In the genomic region with DNA sequence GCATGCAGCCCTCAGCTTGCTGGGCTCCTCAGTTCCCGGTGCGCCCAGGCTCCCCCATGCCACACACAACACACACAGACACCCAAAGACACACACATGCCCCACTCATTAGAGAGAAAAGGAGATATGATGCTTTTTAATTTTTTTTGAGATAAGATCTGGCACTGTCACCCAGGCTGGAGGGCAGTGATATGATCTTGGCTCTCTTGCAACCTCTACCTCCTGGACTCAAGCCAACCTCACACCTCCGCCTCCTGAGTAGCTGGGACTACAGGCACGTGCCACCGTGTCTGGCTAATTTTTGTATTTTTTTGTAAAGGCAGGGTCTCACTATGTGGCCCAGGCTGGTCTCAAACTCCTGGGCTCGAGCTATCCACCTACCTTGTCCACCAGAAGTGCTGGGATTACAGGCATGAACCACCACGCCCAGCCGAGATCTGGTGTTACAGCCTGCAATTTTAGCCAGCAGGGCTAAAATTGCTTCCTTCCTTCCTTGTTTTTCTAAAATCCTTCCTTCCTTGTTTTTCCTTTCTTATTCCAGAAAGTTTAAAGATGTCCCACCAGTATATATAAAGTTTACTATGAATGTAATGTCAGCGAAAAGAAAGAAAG, we compare ENCODE assay signal across 14 cellular contexts.
DNase-seq lines count a peak whose midpoint lies in the region; ATAC-seq and TF ChIP-seq lines count a peak whose summit lies in the region.
"Had no signal": no experiment of that assay in that cellular context is flagged by ENCODE, and none has a peak within 500 bp of the region (broad histone marks: within the 10 kb centered on the region; RNA-seq: fewer than 3 reads in every experiment).

No MANE protein-coding gene starts in this region.

- peaks cover 33 to 44% of the 10 kb centered on the region in 2 experiments for H3K4me1 ChIP-seq in SK-N-SH (ENCODE audit: control insufficient read depth in 1 of 2, insufficient read depth in 2 of 2, low read depth in 1 of 2, low read length in 1 of 2)

- 82% methylated on average over 9 of the region's 9 CpGs for WGBS in SK-N-SH (ENCODE audit: low lambda C conversion rate)

- TF ChIP-seq CTCF in SK-N-SH (IDR thresholded peaks at IDR 0.05) = no peak
- TF ChIP-seq CTCF in osteocyte (IDR thresholded peaks at IDR 0.05) = no peak
- TF ChIP-seq CTCF in WTC11 (IDR thresholded peaks at IDR 0.05) = no peak

- H3K9me2 ChIP-seq in SK-N-SH = no peaks in the 10 kb centered on the region

- intact Hi-C loops in posterior vena cava (cut with DNase I) = no loop called here

- POLR2A ChIA-PET in SK-N-SH (lab: Yijun Ruan, JAX) (no interaction called here), WTC11 (lab: Charles Lee) (no interaction called here)

- peak overlapping the region; percentile 12 to 75 for H3K27ac Mint-ChIP-seq in effector memory CD8-positive, alpha-beta T cell
- H3K27ac Mint-ChIP-seq in osteocyte (ENCODE audit: unreplicated experiment) (no peak overlapping the region), WTC11 (no peak overlapping the region)
- H3K27ac Mint-ChIP-seq: H9 had no signal

- no peaks in the 10 kb centered on the region for H3K9me3 Mint-ChIP-seq in effector memory CD8-positive, alpha-beta T cell
- H3K9me3 Mint-ChIP-seq in osteocyte (ENCODE audit: unreplicated experiment) (no peaks in the 10 kb centered on the region), WTC11 (no peaks in the 10 kb centered on the region)
- H3K9me3 Mint-ChIP-seq: H9 had no signal

- no peaks in the 10 kb centered on the region for H4K20me1 ChIP-seq in SK-N-SH (ENCODE audit: insufficient read depth)

- peak overlapping the region; percentile 4 to 18 for H3K4me3 Mint-ChIP-seq in effector memory CD8-positive, alpha-beta T cell
- no peak overlapping the region for H3K4me3 Mint-ChIP-seq in osteocyte (ENCODE audit: unreplicated experiment)
- H3K4me3 Mint-ChIP-seq in WTC11 = no peak overlapping the region
- H3K4me3 Mint-ChIP-seq: H9 had no signal

- no peaks in the 10 kb centered on the region for H3K27me3 ChIP-seq in SK-N-SH (ENCODE audit: insufficient read depth)

- no peaks in the 10 kb centered on the region for H3K27me3 Mint-ChIP-seq in effector memory CD8-positive, alpha-beta T cell
- H3K27me3 Mint-ChIP-seq in osteocyte (ENCODE audit: unreplicated experiment) (no peaks in the 10 kb centered on the region), WTC11 (ENCODE audit: low read depth) (no peaks in the 10 kb centered on the region)

- H3K4me2 ChIP-seq in SK-N-SH = no peak overlapping the region
- H3K4me2 ChIP-seq: A549 had no signal

- H2AFZ ChIP-seq in SK-N-SH (ENCODE audit: low read depth) = no peak overlapping the region

- ATAC-seq in SK-N-SH treated with all-trans-retinoic acid at 6 μM for 48 hours (no peak), WTC11 (no peak)
- ATAC-seq in effector memory CD8-positive, alpha-beta T cell (replicated peaks) = peak; percentile 14
- ATAC-seq: A549 had no signal

- H3K9me3 ChIP-seq in SK-N-SH = no peaks in the 10 kb centered on the region
- H3K9me3 ChIP-seq: A549 had no signal

- CTCF ChIA-PET in SK-N-SH (lab: Yijun Ruan, JAX) = interaction anchor here (1.1 to 1.2 kb wide), 2 partner anchors 11 to 120 kb away, joined by 3 to 4 read pairs; no protein-coding TSS in a partner anchor
- CTCF ChIA-PET in WTC11 (lab: Charles Lee) = interaction anchor here (1.2 kb wide), 1 partner anchor 112 kb away, joined by 3 read pairs; no protein-coding TSS in a partner anchor

- no peaks in the 10 kb centered on the region for H3K79me2 ChIP-seq in SK-N-SH (ENCODE audit: insufficient read depth)

- no peak overlapping the region for H3K4me3 ChIP-seq in SK-N-SH (ENCODE audit: low read depth in 2 of 2, low read length in 1 of 2)
- H3K4me3 ChIP-seq: A549 had no signal

- no peak overlapping the region for H3K9ac ChIP-seq in SK-N-SH

- peaks cover 24 to 34% of the 10 kb centered on the region in 2 donors for H3K4me1 Mint-ChIP-seq in effector memory CD8-positive, alpha-beta T cell (ENCODE audit: low read depth in 2 of 2)
- H3K4me1 Mint-ChIP-seq in osteocyte (ENCODE audit: unreplicated experiment) (peaks cover 32% of the 10 kb centered on the region), WTC11 (peaks cover 25% of the 10 kb centered on the region)

- no peaks in the 10 kb centered on the region for H3K36me3 Mint-ChIP-seq in effector memory CD8-positive, alpha-beta T cell (ENCODE audit: insufficient read depth)
- H3K36me3 Mint-ChIP-seq in osteocyte (ENCODE audit: unreplicated experiment) = peaks cover 4% of the 10 kb centered on the region
- no peaks in the 10 kb centered on the region for H3K36me3 Mint-ChIP-seq in WTC11

- DNase-seq in SK-N-SH (no peak), posterior vena cava (ENCODE audit: low spot score) (peak; percentile 53), osteocyte (ENCODE audit: extremely low spot score, unreplicated experiment) (no peak), WTC11 (ENCODE audit: low spot score) (no peak), islet precursor cell (no peak)
- peak in 2 of 3 experiments; percentile 15 to 20 for DNase-seq in effector memory CD8-positive, alpha-beta T cell
- DNase-seq: GDM1, H9, NCI-H1417 treated with DMSO at 0.1 percent for 48 hours, NCI-H2029, NCI-H510A treated with DMSO at 0.1 percent for 48 hours had no signal

- peak in 1 of 2 experiments; percentile 42; a peak in 1 of 4 replicates for TF ChIP-seq EP300 in SK-N-SH (IDR thresholded peaks at IDR 0.05; ENCODE audit: borderline replicate concordance in 1 of 2, low read depth in 1 of 2, low read length in 1 of 2)

- TF ChIP-seq RAD21 in SK-N-SH (IDR thresholded peaks at IDR 0.05; ENCODE audit: low read length) = no peak

- H3F3A ChIP-seq in SK-N-SH (replicated peaks; ENCODE audit: insufficient read depth) = peaks cover 35% of the 10 kb centered on the region

- H3K36me3 ChIP-seq in SK-N-SH (replicated peaks in 1 of 2; ENCODE audit: control insufficient read depth in 1 of 2, insufficient read depth in 2 of 2, low read length in 1 of 2) = peaks cover 0 to 7% of the 10 kb centered on the region in 2 experiments

- H3K27ac ChIP-seq in SK-N-SH (ENCODE audit: low read depth in 2 of 2, low read length in 1 of 2) = no peak overlapping the region
- H3K27ac ChIP-seq: C4-2B had no signal

TF ChIP-seq in SK-N-SH, 30 proteins besides CTCF, POLR2A, EP300 and RAD21:
- TF ChIP-seq, protein P1, sequence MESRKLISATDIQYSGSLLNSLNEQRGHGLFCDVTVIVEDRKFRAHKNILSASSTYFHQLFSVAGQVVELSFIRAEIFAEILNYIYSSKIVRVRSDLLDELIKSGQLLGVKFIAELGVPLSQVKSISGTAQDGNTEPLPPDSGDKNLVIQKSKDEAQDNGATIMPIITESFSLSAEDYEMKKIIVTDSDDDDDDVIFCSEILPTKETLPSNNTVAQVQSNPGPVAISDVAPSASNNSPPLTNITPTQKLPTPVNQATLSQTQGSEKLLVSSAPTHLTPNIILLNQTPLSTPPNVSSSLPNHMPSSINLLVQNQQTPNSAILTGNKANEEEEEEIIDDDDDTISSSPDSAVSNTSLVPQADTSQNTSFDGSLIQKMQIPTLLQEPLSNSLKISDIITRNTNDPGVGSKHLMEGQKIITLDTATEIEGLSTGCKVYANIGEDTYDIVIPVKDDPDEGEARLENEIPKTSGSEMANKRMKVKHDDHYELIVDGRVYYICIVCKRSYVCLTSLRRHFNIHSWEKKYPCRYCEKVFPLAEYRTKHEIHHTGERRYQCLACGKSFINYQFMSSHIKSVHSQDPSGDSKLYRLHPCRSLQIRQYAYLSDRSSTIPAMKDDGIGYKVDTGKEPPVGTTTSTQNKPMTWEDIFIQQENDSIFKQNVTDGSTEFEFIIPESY (IDR thresholded peaks at IDR 0.05; ENCODE audit: borderline replicate concordance, low read depth) = no peak
- TF ChIP-seq SMC3 (IDR thresholded peaks at IDR 0.05; ENCODE audit: low read depth, low read length) (no peak), GATA2 (CRISPR knock-in tag; IDR thresholded peaks at IDR 0.05) (peak; percentile 84)
TF ChIP-seq in SK-N-SH: peak in this region for 1.

TF ChIP-seq in SK-N-SH treated with all-trans-retinoic acid at 6 μM for 48 hours, 23 proteins besides CTCF, POLR2A, EP300 and RAD21:
- TF ChIP-seq GLIS3 (CRISPR knock-in tag; IDR thresholded peaks at IDR 0.05) (no peak), ZC3H10 (CRISPR knock-in tag; IDR thresholded peaks at IDR 0.05) (no peak)

TF ChIP-seq in WTC11, 78 proteins besides CTCF, POLR2A, EP300 and RAD21:
- TF ChIP-seq SMAD4 (CRISPR knock-in tag; IDR thresholded peaks at IDR 0.05) = no peak
- no peak for TF ChIP-seq ZNF219 (CRISPR knock-in tag; IDR thresholded peaks at IDR 0.05; ENCODE audit: borderline replicate concordance)

Comparison
In these comparisons a context has a peak if more than half of its experiments do, and no peak if none do; other contexts are left out.
1. DNase-seq: peak in effector memory CD8-positive, alpha-beta T cell (2 of 3) and posterior vena cava (single experiment); none in SK-N-SH (single experiment), osteocyte (single experiment), WTC11 (single experiment) and islet precursor cell (single experiment).
2. H3K27ac Mint-ChIP-seq: peak in effector memory CD8-positive, alpha-beta T cell (2 of 2); none in osteocyte (single experiment) and WTC11 (single experiment).
3. H3K4me3 Mint-ChIP-seq: peak in effector memory CD8-positive, alpha-beta T cell (2 of 2); none in osteocyte (single experiment) and WTC11 (single experiment).